Comparison of ENCODE assay signal across 9 cellular contexts in genomic region chr2:4354678-4355077, GRCh38.
A peak's percentile ranks its signal among the peaks of the same experiment; 100 is the strongest.
DNase-seq lines count a peak whose midpoint lies in the region; ATAC-seq and TF ChIP-seq lines count a peak whose summit lies in the region.
"Had no signal": no experiment of that assay in that cellular context is flagged by ENCODE, and none has a peak within 500 bp of the region (broad histone marks: within the 10 kb centered on the region; RNA-seq: fewer than 3 reads in every experiment).

No MANE protein-coding gene starts in this region.

- POLR2A ChIA-PET in GM10248 (lab: Yijun Ruan, JAX), result no interaction called here
- POLR2A ChIA-PET in RWPE1 (lab: Yijun Ruan, JAX; ENCODE audit: low non-redundant PET), result no interaction called here

- peak in 1 of 2 donors; percentile 58 for TF ChIP-seq RAD21 in liver (IDR thresholded peaks at IDR 0.05)

- CTCF ChIA-PET in GM10248 (lab: Yijun Ruan, JAX), result no interaction called here
- CTCF ChIA-PET in RWPE1 (lab: Yijun Ruan, JAX), result no interaction called here

- 59% methylated on average over 10 of the region's 10 CpGs for WGBS in liver

- H3K36me3 ChIP-seq in liver (ENCODE audit: control insufficient read depth in 4 of 4, insufficient read depth in 3 of 4, low read depth in 1 of 4, low read length in 3 of 4), result no peaks in the 10 kb centered on the region

- H3K4me3 ChIP-seq in liver (ENCODE audit: low read depth in 1 of 3, low read length in 3 of 3), result no peak overlapping the region
- H3K4me3 ChIP-seq: lung had no signal

- DNase-seq in GM10248 (ENCODE audit: extremely low spot score) (no peak), SK-N-DZ (ENCODE audit: low spot score) (peak; percentile 43), RWPE1 (ENCODE audit: low spot score) (no peak), NCI-H1436 (lab: John Stamatoyannopoulos, UW) (no peak)

- H3K9ac ChIP-seq in liver (ENCODE audit: low read depth in 1 of 2, low read length in 2 of 2), result no peak overlapping the region

- H3K4me1 ChIP-seq in liver (ENCODE audit: control insufficient read depth in 4 of 4, insufficient read depth in 4 of 4, low read length in 3 of 4), result no peaks in the 10 kb centered on the region

- H3K27ac ChIP-seq in liver (ENCODE audit: low read depth in 1 of 2, low read length in 2 of 2) (no peak overlapping the region), RWPE1 (no peak overlapping the region)

- H3K27me3 ChIP-seq in liver (ENCODE audit: control insufficient read depth in 4 of 4, insufficient read depth in 4 of 4, low read length in 3 of 4), result no peaks in the 10 kb centered on the region

- no peaks in the 10 kb centered on the region for H3K9me3 ChIP-seq in liver (ENCODE audit: control insufficient read depth in 4 of 4, low read length in 3 of 4)

- ATAC-seq in HG03432 (IDR thresholded peaks at IDR 0.05; ENCODE audit: unreplicated experiment) (peak; percentile 48), HG03135 (IDR thresholded peaks at IDR 0.05; ENCODE audit: unreplicated experiment) (no peak), HG02759 (IDR thresholded peaks at IDR 0.05; ENCODE audit: unreplicated experiment) (no peak)

- peak; percentile 50 for TF ChIP-seq CTCF in GM10248 (IDR thresholded peaks at IDR 0.05; ENCODE audit: control extremely low read depth, extremely low read depth, low read depth, missing control alignments)
- TF ChIP-seq CTCF in liver (IDR thresholded peaks at IDR 0.05; ENCODE audit: low read depth, low read length, missing input control), result peak; percentile 24
- no peak for TF ChIP-seq CTCF in RWPE1 (conservative IDR thresholded peaks at IDR 0.05; ENCODE audit: low read depth)

TF ChIP-seq in liver, 16 proteins besides CTCF, POLR2A, EP300 and RAD21:
- TF ChIP-seq ATF3 (IDR thresholded peaks at IDR 0.05) (no peak), REST (IDR thresholded peaks at IDR 0.05) (no peak)
